Comparison of ENCODE assay signal across 8 cellular contexts in the genomic region with DNA sequence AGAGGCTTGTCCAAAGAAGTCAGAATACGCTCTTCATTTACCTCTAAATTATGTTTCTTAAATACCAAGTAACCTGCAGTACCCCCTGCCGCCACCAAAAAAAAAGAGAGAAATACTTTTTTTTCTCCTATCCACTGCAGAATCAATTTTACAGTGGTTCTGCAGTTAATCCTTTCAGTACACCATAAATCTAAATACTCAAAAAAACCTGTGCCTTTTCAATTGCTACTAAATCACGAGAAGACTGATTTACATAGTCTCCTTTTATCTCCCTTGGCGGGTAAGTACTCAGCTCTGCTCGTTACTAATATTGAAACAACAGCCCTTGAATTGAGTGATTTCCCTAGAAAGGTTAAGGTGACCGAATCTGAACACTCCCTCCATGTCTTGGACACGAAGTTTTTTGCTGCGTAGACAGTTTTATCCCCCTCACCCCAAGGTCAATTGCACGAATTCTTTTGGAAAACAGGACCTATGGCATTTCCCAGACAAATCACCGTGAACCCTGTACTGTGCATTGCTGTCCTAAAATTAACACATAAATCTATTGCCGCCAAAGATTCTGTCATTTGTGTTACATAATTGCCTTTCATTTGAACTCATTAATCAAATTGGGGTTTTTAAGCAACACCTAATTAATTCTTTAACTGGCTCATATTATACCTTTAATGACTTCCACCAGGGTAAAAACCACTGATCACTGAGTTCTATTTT. TPM values are rescaled to one million over a fixed set of nuclear protein-coding genes. Genes with fewer than 3 reads are reported as not detected.
DNase-seq lines count a peak whose midpoint lies in the region; ATAC-seq and TF ChIP-seq lines count a peak whose summit lies in the region.

No MANE protein-coding gene starts in this region.

- peak overlapping the region; percentile 98 for H3K4me3 Mint-ChIP-seq in memory B cell

- DNase-seq in MV-4-11 (lab: John Stamatoyannopoulos, UW) (peak; percentile 41), body of pancreas (no peak), memory B cell (ENCODE audit: low spot score in 2 of 2) (peak; percentile 24 to 26), aorta (no peak), sciatic nerve (ENCODE audit: low spot score) (no peak), NCI-H82 treated with DMSO at 0.1 percent for 48 hours (lab: John Stamatoyannopoulos, UW; ENCODE audit: unreplicated experiment) (no peak)

- H3K4me1 ChIP-seq in body of pancreas (peaks cover 54% of the 10 kb centered on the region), aorta (ENCODE audit: control insufficient read depth in 1 of 2, insufficient read depth in 2 of 2, low read length in 2 of 2) (peaks cover 0 to 2% of the 10 kb centered on the region in 2 donors)

- H3K9me3 ChIP-seq in body of pancreas: no peaks in the 10 kb centered on the region
- no peaks in the 10 kb centered on the region for H3K9me3 ChIP-seq in aorta (ENCODE audit: control insufficient read depth, low read length)

- TF ChIP-seq CTCF in GM12874 (IDR thresholded peaks at IDR 0.05; ENCODE audit: insufficient read depth, low read depth, low read length) (0 out of 2 replicates have a peak, but pooled peaks have one; percentile 17), body of pancreas (IDR thresholded peaks at IDR 0.05) (peak in 6 of 7 experiments; percentile 24 to 70 (median 33))

- ATAC-seq in GM21825 (IDR thresholded peaks at IDR 0.05; ENCODE audit: unreplicated experiment) (peak; percentile 22), body of pancreas (no peak), memory B cell (ENCODE audit: low read depth) (no peak), aorta (ENCODE audit: low FRiP score) (no peak), sciatic nerve (no peak)

- intact Hi-C loops in body of pancreas (cut with DNase I): no loop called here
- intact Hi-C loops in aorta (cut with DNase I): loop anchor here in 1 of 2 donors (2.0 to 5.0 kb wide), 2 partner anchors 27 to 225 kb away; partner anchors contain the start of gene TRDMT1
- intact Hi-C loops in sciatic nerve (cut with DNase I): no loop called here

- H3K27ac ChIP-seq in body of pancreas (peak overlapping the region; percentile 30 to 98 (median 90)), aorta (ENCODE audit: low read depth in 1 of 2, low read length in 2 of 2) (peak overlapping the region; percentile 91 to 95)

- no peaks in the 10 kb centered on the region for H3K27me3 Mint-ChIP-seq in memory B cell

- H3K27ac Mint-ChIP-seq in memory B cell: peak overlapping the region; percentile 95

- H3K27me3 ChIP-seq in body of pancreas (no peaks in the 10 kb centered on the region), aorta (ENCODE audit: control insufficient read depth in 1 of 2, insufficient read depth in 2 of 2, low read length in 1 of 2) (no peaks in the 10 kb centered on the region)

- H3K4me1 Mint-ChIP-seq in memory B cell: peaks cover 26% of the 10 kb centered on the region

- TF ChIP-seq POLR2A in body of pancreas (IDR thresholded peaks at IDR 0.05): no peak

- H3K9me3 Mint-ChIP-seq in memory B cell: no peaks in the 10 kb centered on the region

- 13% methylated on average over 11 of the region's 11 CpGs for WGBS in body of pancreas, 2 donors
- WGBS in aorta, 2 donors: 1% methylated on average over 11 of the region's 11 CpGs

- H3K36me3 ChIP-seq in body of pancreas (replicated peaks in 1 of 2; ENCODE audit: insufficient read depth in 1 of 2, low read depth in 2 of 2) (no peaks in the 10 kb centered on the region), aorta (ENCODE audit: control insufficient read depth in 1 of 2, insufficient read depth in 2 of 2, low read length in 1 of 2) (no peaks in the 10 kb centered on the region)

- H3K4me3 ChIP-seq in body of pancreas: peak overlapping the region in 1 of 2 donors; percentile 42
- H3K4me3 ChIP-seq in aorta (ENCODE audit: low read length in 2 of 2): peak overlapping the region; percentile 39 to 41

- H3K36me3 Mint-ChIP-seq in memory B cell: peaks cover 8% of the 10 kb centered on the region

RNA-seq across cellular contexts. Expression of gene VIM, which starts 0.5 kb away (rescaled TPM):
- total RNA-seq in body of pancreas (1,000 to 10,000 TPM in 1 of 2 donors, 100 to 1,000 TPM in 1; 539 to 1,025 TPM), aorta (1,000 to 10,000 TPM; 3,936 to 5,947 TPM), sciatic nerve (4,253 TPM)
- 1,000 to 10,000 TPM; 2,428 to 5,138 TPM for polyA plus RNA-seq in aorta

RNA-seq across cellular contexts. Expression of gene TRDMT1, which starts 26.1 kb away (rescaled TPM):
- 1 to 10 TPM; 7.3 to 7.5 TPM for total RNA-seq in body of pancreas
- 10 to 100 TPM; 13.4 to 15.2 TPM for total RNA-seq in aorta
- polyA plus RNA-seq in aorta: 1 to 10 TPM; 4.8 to 5.2 TPM
- total RNA-seq in sciatic nerve: 13.2 TPM

Comparison
In these comparisons a context has a peak if more than half of its experiments do, and no peak if none do; other contexts are left out.
1. DNase-seq: peak in MV-4-11 (single experiment) and memory B cell (2 of 2); none in body of pancreas (0 of 4), aorta (0 of 2), sciatic nerve (single experiment) and NCI-H82 treated with DMSO at 0.1 percent for 48 hours (single experiment).